18 cellular contexts compared by ENCODE assay signal in genomic region chr17:6107791-6108190, GRCh38. TPM values are rescaled to one million over a fixed set of nuclear protein-coding genes. Genes with fewer than 3 reads are reported as not detected.
DNase-seq lines count a peak whose midpoint lies in the region; ATAC-seq and TF ChIP-seq lines count a peak whose summit lies in the region.
"Had no signal": no experiment of that assay in that cellular context is flagged by ENCODE, and none has a peak within 500 bp of the region (broad histone marks: within the 10 kb centered on the region; RNA-seq: fewer than 3 reads in every experiment).

No MANE protein-coding gene starts in this region.

- no peak for TF ChIP-seq CTCF in neural crest cell (conservative IDR thresholded peaks at IDR 0.05)
- no peak for TF ChIP-seq CTCF in spleen (IDR thresholded peaks at IDR 0.05 in 8 of 11, conservative IDR thresholded peaks at IDR 0.05 in 3 of 11)

- H3K27ac ChIP-seq in spleen = no peak overlapping the region
- H3K27ac ChIP-seq: GM23248 had no signal

- peaks cover 0 to 12% (median 0%) of the 10 kb centered on the region in 6 donors for H3K36me3 ChIP-seq in spleen

- H3K27me3 ChIP-seq in spleen (replicated peaks in 1 of 7) = peaks cover 0 to 12% (median 0%) of the 10 kb centered on the region in 7 donors

- H3K36me3 Mint-ChIP-seq in neural crest cell (ENCODE audit: low read depth) = peaks cover 41% of the 10 kb centered on the region
- no peaks in the 10 kb centered on the region for H3K36me3 Mint-ChIP-seq in activated T-cell treated with anti-CD3 and anti-CD28 coated beads, Interleukin-2, amount 50 U/mL, for 24 hours (ENCODE audit: low read depth)
- H3K36me3 Mint-ChIP-seq: CD4-positive, alpha-beta memory T cell had no signal

- H3K4me1 Mint-ChIP-seq in neural crest cell = no peaks in the 10 kb centered on the region
- H3K4me1 Mint-ChIP-seq in activated T-cell treated with anti-CD3 and anti-CD28 coated beads, Interleukin-2, amount 50 U/mL, for 24 hours (ENCODE audit: low read depth) = peaks cover 6% of the 10 kb centered on the region
- H3K4me1 Mint-ChIP-seq: CD4-positive, alpha-beta memory T cell had no signal

- H3K27ac Mint-ChIP-seq in neural crest cell (ENCODE audit: unreplicated experiment) = peak overlapping the region; percentile 44
- no peak overlapping the region for H3K27ac Mint-ChIP-seq in activated T-cell treated with anti-CD3 and anti-CD28 coated beads, Interleukin-2, amount 50 U/mL, for 24 hours
- H3K27ac Mint-ChIP-seq: CD4-positive, alpha-beta memory T cell had no signal

- no peak for ATAC-seq in GM18519 (IDR thresholded peaks at IDR 0.05; ENCODE audit: low FRiP score, unreplicated experiment)

- DNase-seq in islet precursor cell (peak; percentile 32), neural crest cell (ENCODE audit: low read depth, low spot score) (no peak), spleen (peak; percentile 28), NCI-H146 (lab: John Stamatoyannopoulos, UW) (no peak)
- DNase-seq in activated T-cell treated with anti-CD3 and anti-CD28 coated beads, Interleukin-2, amount 50 U/mL, for 24 hours = no peak
- DNase-seq in activated effector memory CD4-positive, alpha-beta T cell treated with Interleukin-2 at 50 U/mL for 16 hours = no peak
- DNase-seq: C1 segment of cervical spinal cord; Calu3; CD4-positive, alpha-beta memory T cell; COR-L47; DMS53; DMS79 treated with DMSO at 0.1 percent for 48 hours; GF-D8; GM23248; H7; HCEC 1CT had no signal

- H3K4me1 ChIP-seq in spleen = peaks cover 0 to 5% (median 0%) of the 10 kb centered on the region in 6 donors

- intact Hi-C loops in spleen (cut with DNase I; ENCODE audit: low total_unique reads) = no loop called here

- no peaks in the 10 kb centered on the region for H3K27me3 Mint-ChIP-seq in neural crest cell (ENCODE audit: low read depth)
- peaks cover 37% of the 10 kb centered on the region for H3K27me3 Mint-ChIP-seq in activated T-cell treated with anti-CD3 and anti-CD28 coated beads, Interleukin-2, amount 50 U/mL, for 24 hours

- WGBS in spleen, 5 donors = 87 to 98% (median 90%) methylated on average over 12 of the region's 12 CpGs

- TF ChIP-seq POLR2A in spleen (IDR thresholded peaks at IDR 0.05) = no peak

- H3K4me3 ChIP-seq in spleen = no peak overlapping the region
- H3K4me3 ChIP-seq: GM23248 had no signal

- no peaks in the 10 kb centered on the region for H3K9me3 ChIP-seq in spleen

- H3K9me3 Mint-ChIP-seq in neural crest cell = no peaks in the 10 kb centered on the region
- H3K9me3 Mint-ChIP-seq in activated T-cell treated with anti-CD3 and anti-CD28 coated beads, Interleukin-2, amount 50 U/mL, for 24 hours = no peaks in the 10 kb centered on the region

- H3K4me3 Mint-ChIP-seq in neural crest cell = no peak overlapping the region
- no peak overlapping the region for H3K4me3 Mint-ChIP-seq in activated T-cell treated with anti-CD3 and anti-CD28 coated beads, Interleukin-2, amount 50 U/mL, for 24 hours
- H3K4me3 Mint-ChIP-seq: CD4-positive, alpha-beta memory T cell had no signal

RNA-seq across cellular contexts. Expression of gene WSCD1, which starts 37.6 kb away (rescaled TPM):
- total RNA-seq in neural crest cell (75.8 and 93.3 TPM in 2 replicates), spleen (10 to 100 TPM; 22.9 to 84.1 (median 53.6) TPM)
- 1 to 10 TPM; 2.4 to 6.2 (median 5.8) TPM for polyA plus RNA-seq in spleen
- total RNA-seq: G401 had no signal
- polyA plus RNA-seq: CD4-positive, alpha-beta memory T cell; GM23248 had no signal

Comparison
In these comparisons a context has a peak if more than half of its experiments do, and no peak if none do; other contexts are left out.
1. DNase-seq: peak in islet precursor cell (single experiment) and spleen (single experiment); none in neural crest cell (single experiment), activated T-cell treated with anti-CD3 and anti-CD28 coated beads, Interleukin-2, amount 50 U/mL, for 24 hours (single experiment), NCI-H146 (single experiment) and activated effector memory CD4-positive, alpha-beta T cell treated with Interleukin-2 at 50 U/mL for 16 hours (single experiment).